In the genomic region with DNA sequence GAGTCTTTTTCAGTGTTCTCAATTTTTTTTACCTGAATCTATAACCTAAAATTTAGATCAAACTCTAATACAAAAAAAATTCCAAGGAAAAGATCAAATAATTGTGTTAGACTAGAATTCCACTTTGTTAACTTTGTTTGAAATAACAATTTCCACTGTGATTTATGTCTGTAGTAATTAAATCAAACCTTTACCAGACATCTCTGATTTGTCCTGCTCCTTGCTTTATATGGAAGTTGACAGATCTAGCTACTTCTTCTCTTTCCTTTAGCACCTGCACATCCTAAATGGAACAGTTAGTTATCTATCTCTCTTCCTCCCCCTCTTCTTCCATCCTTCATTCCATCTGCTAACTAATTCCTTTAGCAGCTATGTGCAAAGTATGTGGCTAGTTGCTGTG, we compare ENCODE assay signal across 30 cellular contexts.
"Had no signal": no experiment of that assay in that cellular context is flagged by ENCODE, and none has a peak within 500 bp of the region (broad histone marks: within the 10 kb centered on the region; RNA-seq: fewer than 3 reads in every experiment).

No MANE protein-coding gene starts in this region.

- DNase-seq: activated effector memory CD4-positive, alpha-beta T cell treated with anti-CD3 and anti-CD28 coated beads, Interleukin-2, amount 50 U/mL, for 16 hours; activated effector memory CD4-positive, alpha-beta T cell treated with Interleukin-2 at 50 U/mL for 16 hours; activated gamma-delta T cell; activated gamma-delta T cell treated with Interleukin-2 at 50 U/mL for 16 hours; activated naive CD4-positive, alpha-beta T cell; activated naive CD4-positive, alpha-beta T cell treated with anti-CD3 and anti-CD28 coated beads for 36 hours; activated naive CD4-positive, alpha-beta T cell treated with anti-CD3 and anti-CD28 coated beads, Interleukin-2, amount 10 ng/mL, durations not matched to agents 7 days and 5 days; activated naive CD4-positive, alpha-beta T cell treated with anti-CD3 and anti-CD28 coated beads, Interleukin-2, amount 50 U/mL, for 16 hours; activated naive CD4-positive, alpha-beta T cell treated with Interleukin-2 at 50 U/mL for 16 hours; activated naive CD8-positive, alpha-beta T cell treated with anti-CD3 and anti-CD28 coated beads for 36 hours; activated naive CD8-positive, alpha-beta T cell treated with anti-CD3 and anti-CD28 coated beads, Interleukin-2, amount 10 ng/mL, durations not matched to agents 7 days and 5 days; activated naive CD8-positive, alpha-beta T cell treated with anti-CD3 and anti-CD28 coated beads, Interleukin-2, amount 50 U/mL, for 24 hours; activated T-cell treated with anti-CD3 and anti-CD28 coated beads, Interleukin-2, amount 50 U/mL, for 24 hours; activated T-cell treated with anti-CD3 and anti-CD28 coated beads, Interleukin-2, amount 50 U/mL, for 4 hours; activated T-cell treated with anti-CD3 and anti-CD28 coated beads, Interleukin-2, amount 50 U/mL, for 48 hours; activated T-cell treated with anti-CD3 and anti-CD28 coated beads, Interleukin-2, amount 50 U/mL, for 72 hours; adrenal gland; amniotic stem cell; amygdala; anterior cingulate cortex; aorta; body of pancreas; brain microvascular endothelial cell; caudate nucleus; central memory CD4-positive, alpha-beta T cell; cerebellar nuclear complex had no signal

- H3K4me3 ChIP-seq: adrenal gland, ascending aorta, body of pancreas, breast epithelium had no signal

- H3K36me3 ChIP-seq: adrenal gland, ascending aorta, brain microvascular endothelial cell, breast epithelium had no signal

- H3K9me3 ChIP-seq: adrenal gland, ascending aorta, body of pancreas, breast epithelium had no signal

- H3K4me1 ChIP-seq: adrenal gland, ascending aorta, body of pancreas, breast epithelium had no signal

- ATAC-seq: activated naive CD4-positive, alpha-beta T cell treated with anti-CD3 and anti-CD28 coated beads, Interleukin-2, amount 50 U/mL, for 72 hours; activated naive CD8-positive, alpha-beta T cell treated with anti-CD3 and anti-CD28 coated beads, Interleukin-2, amount 50 U/mL, for 24 hours; activated T-cell treated with anti-CD3 and anti-CD28 coated beads, Interleukin-2, amount 50 U/mL, for 4 hours; activated T-cell treated with anti-CD3 and anti-CD28 coated beads, Interleukin-2, amount 50 U/mL, for 72 hours; activated T-helper 17 cell treated with anti-CD3 and anti-CD28 coated beads, Interleukin-2, amount 50 U/mL, for 72 hours; body of pancreas had no signal

- H3K27ac ChIP-seq: adrenal gland, ascending aorta, body of pancreas, brain microvascular endothelial cell, breast epithelium had no signal

- H3K27me3 ChIP-seq: adrenal gland, ascending aorta, body of pancreas, brain microvascular endothelial cell, breast epithelium had no signal
